ENCODE assay signal across 14 cellular contexts in genomic region chr5:141174291-141175104, GRCh38. TPM values are rescaled to one million over a fixed set of nuclear protein-coding genes. Genes with fewer than 3 reads are reported as not detected.
"Had no signal": no experiment of that assay in that cellular context is flagged by ENCODE, and none has a peak within 500 bp of the region (broad histone marks: within the 10 kb centered on the region; RNA-seq: fewer than 3 reads in every experiment).

No MANE protein-coding gene starts in this region.

RNA-seq across cellular contexts. Expression of gene PCDHB7, which starts 2.1 kb away (rescaled TPM):
- total RNA-seq: activated B cell treated with CpG ODN at 0.5 μM for 24 hours; activated CD4-positive, alpha-beta memory T cell treated with anti-CD3 and anti-CD28 coated beads for 36 hours; activated CD4-positive, alpha-beta memory T cell treated with anti-CD3 and anti-CD28 coated beads, Interleukin-2, amount 10 ng/mL, durations not matched to agents 7 days and 5 days; activated CD4-positive, alpha-beta T cell treated with anti-CD3 and anti-CD28 coated beads for 36 hours; activated CD4-positive, alpha-beta T cell treated with anti-CD3 and anti-CD28 coated beads, Interleukin-2, amount 10 ng/mL, durations not matched to agents 24 days and 14 days; activated CD4-positive, alpha-beta T cell treated with anti-CD3 and anti-CD28 coated beads, Interleukin-2, amount 10 ng/mL, durations not matched to agents 7 days and 5 days; activated CD8-positive, alpha-beta memory T cell treated with anti-CD3 and anti-CD28 coated beads for 36 hours; activated CD8-positive, alpha-beta memory T cell treated with anti-CD3 and anti-CD28 coated beads, Interleukin-2, amount 10 ng/mL, durations not matched to agents 7 days and 5 days; activated CD8-positive, alpha-beta T cell treated with anti-CD3 and anti-CD28 coated beads for 36 hours; activated CD8-positive, alpha-beta T cell treated with anti-CD3 and anti-CD28 coated beads, Interleukin-2, amount 10 ng/mL, durations not matched to agents 7 days and 5 days; T-cell; T-helper 1 cell treated with Interleukin-12 subunit alpha and Interleukin-12 subunit beta and Interleukin-4 antibody, amounts not matched to agents 30 ng/mL and 1 ng/mL, for 36 hours; T-helper 17 cell; T-helper 2 cell treated with Interferon-gamma antibody and Interleukin-4, amounts not matched to agents 100 ng/mL and 5 ng/mL, for 36 hours had no signal

RNA-seq across cellular contexts. Expression of gene PCDHB8, which starts 3.1 kb away (rescaled TPM):
- total RNA-seq: activated B cell treated with CpG ODN at 0.5 μM for 24 hours; activated CD4-positive, alpha-beta memory T cell treated with anti-CD3 and anti-CD28 coated beads for 36 hours; activated CD4-positive, alpha-beta memory T cell treated with anti-CD3 and anti-CD28 coated beads, Interleukin-2, amount 10 ng/mL, durations not matched to agents 7 days and 5 days; activated CD4-positive, alpha-beta T cell treated with anti-CD3 and anti-CD28 coated beads for 36 hours; activated CD4-positive, alpha-beta T cell treated with anti-CD3 and anti-CD28 coated beads, Interleukin-2, amount 10 ng/mL, durations not matched to agents 24 days and 14 days; activated CD4-positive, alpha-beta T cell treated with anti-CD3 and anti-CD28 coated beads, Interleukin-2, amount 10 ng/mL, durations not matched to agents 7 days and 5 days; activated CD8-positive, alpha-beta memory T cell treated with anti-CD3 and anti-CD28 coated beads for 36 hours; activated CD8-positive, alpha-beta memory T cell treated with anti-CD3 and anti-CD28 coated beads, Interleukin-2, amount 10 ng/mL, durations not matched to agents 7 days and 5 days; activated CD8-positive, alpha-beta T cell treated with anti-CD3 and anti-CD28 coated beads for 36 hours; activated CD8-positive, alpha-beta T cell treated with anti-CD3 and anti-CD28 coated beads, Interleukin-2, amount 10 ng/mL, durations not matched to agents 7 days and 5 days; T-cell; T-helper 1 cell treated with Interleukin-12 subunit alpha and Interleukin-12 subunit beta and Interleukin-4 antibody, amounts not matched to agents 30 ng/mL and 1 ng/mL, for 36 hours; T-helper 17 cell; T-helper 2 cell treated with Interferon-gamma antibody and Interleukin-4, amounts not matched to agents 100 ng/mL and 5 ng/mL, for 36 hours had no signal

RNA-seq across cellular contexts. Expression of gene PCDHB16, which starts 7.7 kb away (rescaled TPM):
- total RNA-seq: activated B cell treated with CpG ODN at 0.5 μM for 24 hours; activated CD4-positive, alpha-beta memory T cell treated with anti-CD3 and anti-CD28 coated beads for 36 hours; activated CD4-positive, alpha-beta memory T cell treated with anti-CD3 and anti-CD28 coated beads, Interleukin-2, amount 10 ng/mL, durations not matched to agents 7 days and 5 days; activated CD4-positive, alpha-beta T cell treated with anti-CD3 and anti-CD28 coated beads for 36 hours; activated CD4-positive, alpha-beta T cell treated with anti-CD3 and anti-CD28 coated beads, Interleukin-2, amount 10 ng/mL, durations not matched to agents 24 days and 14 days; activated CD4-positive, alpha-beta T cell treated with anti-CD3 and anti-CD28 coated beads, Interleukin-2, amount 10 ng/mL, durations not matched to agents 7 days and 5 days; activated CD8-positive, alpha-beta memory T cell treated with anti-CD3 and anti-CD28 coated beads for 36 hours; activated CD8-positive, alpha-beta memory T cell treated with anti-CD3 and anti-CD28 coated beads, Interleukin-2, amount 10 ng/mL, durations not matched to agents 7 days and 5 days; activated CD8-positive, alpha-beta T cell treated with anti-CD3 and anti-CD28 coated beads for 36 hours; activated CD8-positive, alpha-beta T cell treated with anti-CD3 and anti-CD28 coated beads, Interleukin-2, amount 10 ng/mL, durations not matched to agents 7 days and 5 days; T-cell; T-helper 1 cell treated with Interleukin-12 subunit alpha and Interleukin-12 subunit beta and Interleukin-4 antibody, amounts not matched to agents 30 ng/mL and 1 ng/mL, for 36 hours; T-helper 17 cell; T-helper 2 cell treated with Interferon-gamma antibody and Interleukin-4, amounts not matched to agents 100 ng/mL and 5 ng/mL, for 36 hours had no signal

RNA-seq across cellular contexts. Expression of gene PCDHB9, which starts 12.5 kb away (rescaled TPM):
- total RNA-seq: activated CD4-positive, alpha-beta memory T cell treated with anti-CD3 and anti-CD28 coated beads for 36 hours; activated CD4-positive, alpha-beta memory T cell treated with anti-CD3 and anti-CD28 coated beads, Interleukin-2, amount 10 ng/mL, durations not matched to agents 7 days and 5 days; activated CD4-positive, alpha-beta T cell treated with anti-CD3 and anti-CD28 coated beads for 36 hours; activated CD4-positive, alpha-beta T cell treated with anti-CD3 and anti-CD28 coated beads, Interleukin-2, amount 10 ng/mL, durations not matched to agents 24 days and 14 days; activated CD4-positive, alpha-beta T cell treated with anti-CD3 and anti-CD28 coated beads, Interleukin-2, amount 10 ng/mL, durations not matched to agents 7 days and 5 days; activated CD8-positive, alpha-beta memory T cell treated with anti-CD3 and anti-CD28 coated beads for 36 hours; activated CD8-positive, alpha-beta memory T cell treated with anti-CD3 and anti-CD28 coated beads, Interleukin-2, amount 10 ng/mL, durations not matched to agents 7 days and 5 days; activated CD8-positive, alpha-beta T cell treated with anti-CD3 and anti-CD28 coated beads for 36 hours; activated CD8-positive, alpha-beta T cell treated with anti-CD3 and anti-CD28 coated beads, Interleukin-2, amount 10 ng/mL, durations not matched to agents 7 days and 5 days; T-helper 1 cell treated with Interleukin-12 subunit alpha and Interleukin-12 subunit beta and Interleukin-4 antibody, amounts not matched to agents 30 ng/mL and 1 ng/mL, for 36 hours; T-helper 2 cell treated with Interferon-gamma antibody and Interleukin-4, amounts not matched to agents 100 ng/mL and 5 ng/mL, for 36 hours had no signal

RNA-seq across cellular contexts. Expression of gene PCDHB10, which starts 17.7 kb away (rescaled TPM):
- total RNA-seq: activated B cell treated with CpG ODN at 0.5 μM for 24 hours; activated CD4-positive, alpha-beta memory T cell treated with anti-CD3 and anti-CD28 coated beads for 36 hours; activated CD4-positive, alpha-beta memory T cell treated with anti-CD3 and anti-CD28 coated beads, Interleukin-2, amount 10 ng/mL, durations not matched to agents 7 days and 5 days; activated CD4-positive, alpha-beta T cell treated with anti-CD3 and anti-CD28 coated beads for 36 hours; activated CD4-positive, alpha-beta T cell treated with anti-CD3 and anti-CD28 coated beads, Interleukin-2, amount 10 ng/mL, durations not matched to agents 24 days and 14 days; activated CD4-positive, alpha-beta T cell treated with anti-CD3 and anti-CD28 coated beads, Interleukin-2, amount 10 ng/mL, durations not matched to agents 7 days and 5 days; activated CD8-positive, alpha-beta memory T cell treated with anti-CD3 and anti-CD28 coated beads for 36 hours; activated CD8-positive, alpha-beta memory T cell treated with anti-CD3 and anti-CD28 coated beads, Interleukin-2, amount 10 ng/mL, durations not matched to agents 7 days and 5 days; activated CD8-positive, alpha-beta T cell treated with anti-CD3 and anti-CD28 coated beads for 36 hours; activated CD8-positive, alpha-beta T cell treated with anti-CD3 and anti-CD28 coated beads, Interleukin-2, amount 10 ng/mL, durations not matched to agents 7 days and 5 days; T-cell; T-helper 1 cell treated with Interleukin-12 subunit alpha and Interleukin-12 subunit beta and Interleukin-4 antibody, amounts not matched to agents 30 ng/mL and 1 ng/mL, for 36 hours; T-helper 17 cell; T-helper 2 cell treated with Interferon-gamma antibody and Interleukin-4, amounts not matched to agents 100 ng/mL and 5 ng/mL, for 36 hours had no signal
